In genomic region chr2:173990970-173991819, GRCh38 we compare ENCODE assay signal across 9 cellular contexts. TPM values are rescaled to one million over a fixed set of nuclear protein-coding genes. Genes with fewer than 3 reads are reported as not detected.
A peak's percentile ranks its signal among the peaks of the same experiment; 100 is the strongest.
DNase-seq lines count a peak whose midpoint lies in the region; ATAC-seq and TF ChIP-seq lines count a peak whose summit lies in the region.
"Had no signal": no experiment of that assay in that cellular context is flagged by ENCODE, and none has a peak within 500 bp of the region (broad histone marks: within the 10 kb centered on the region; RNA-seq: fewer than 3 reads in every experiment).

No MANE protein-coding gene starts in this region.

- H3K27me3 ChIP-seq in SU-DHL-6 (ENCODE audit: low read length) (no peaks in the 10 kb centered on the region), uterus (no peaks in the 10 kb centered on the region)

- no peaks in the 10 kb centered on the region for H3K9me3 ChIP-seq in SU-DHL-6 (ENCODE audit: insufficient read depth, low read length)
- H3K9me3 ChIP-seq in uterus: no peaks in the 10 kb centered on the region

- H3K4me3 ChIP-seq in SU-DHL-6 (ENCODE audit: insufficient read depth, low read length, poor library complexity, severe bottlenecking): no peak overlapping the region
- H3K4me3 ChIP-seq in uterus: no peak overlapping the region

- ATAC-seq in GM18519 (IDR thresholded peaks at IDR 0.05; ENCODE audit: low FRiP score, unreplicated experiment): peak; percentile 55
- ATAC-seq in HG02852 (IDR thresholded peaks at IDR 0.05; ENCODE audit: unreplicated experiment): peak; percentile 70

- peak overlapping the region; percentile 34 for H3K4me2 ChIP-seq in SU-DHL-6 (ENCODE audit: low read depth, low read length, poor library complexity, severe bottlenecking)

- peak overlapping the region; percentile 16 for H2AFZ ChIP-seq in SU-DHL-6 (ENCODE audit: low read depth, low read length, severe bottlenecking)

- no peaks in the 10 kb centered on the region for H3K36me3 ChIP-seq in SU-DHL-6 (ENCODE audit: low read length)
- no peaks in the 10 kb centered on the region for H3K36me3 ChIP-seq in uterus

- no peaks in the 10 kb centered on the region for H3K9me2 ChIP-seq in SU-DHL-6 (replicated peaks; ENCODE audit: insufficient read depth, low read length)

- peak overlapping the region; percentile 18; the same call in 1 of the 2 replicates for H3K9ac ChIP-seq in SU-DHL-6 (ENCODE audit: low read length)

- H3K4me1 ChIP-seq in uterus: peaks cover 6 to 12% of the 10 kb centered on the region in 2 donors

- intact Hi-C loops in uterus (cut with DNase I; ENCODE audit: low total_unique reads): no loop called here

- H3K27ac ChIP-seq in SU-DHL-6 (ENCODE audit: low read depth, low read length) (peak overlapping the region; percentile 34), uterus (peak overlapping the region; percentile 62 to 72)
- H3K27ac ChIP-seq: epithelial cell of prostate had no signal

- TF ChIP-seq POLR2A in uterus (IDR thresholded peaks at IDR 0.05): no peak

- no peaks in the 10 kb centered on the region for H4K20me1 ChIP-seq in SU-DHL-6 (ENCODE audit: low read depth, low read length)

- H3F3A ChIP-seq in SU-DHL-6 (ENCODE audit: insufficient read depth): no peaks in the 10 kb centered on the region

- peak; percentile 42 for DNase-seq in kidney tubule cell (ENCODE audit: low spot score)
- peak; percentile 89 to 90 for DNase-seq in uterus
- DNase-seq in NOMO-1 treated with DMSO at 0.1 percent for 48 hours (lab: John Stamatoyannopoulos, UW; ENCODE audit: unreplicated experiment): no peak
- no peak for DNase-seq in pons (ENCODE audit: low spot score)
- no peak for DNase-seq in KG1 (lab: John Stamatoyannopoulos, UW)

- no peaks in the 10 kb centered on the region for H3K79me2 ChIP-seq in SU-DHL-6 (ENCODE audit: insufficient read depth, low read length)

- TF ChIP-seq CTCF in SU-DHL-6 (IDR thresholded peaks at IDR 0.05; ENCODE audit: insufficient read depth, low read length, poor library complexity, severe bottlenecking) (no peak), uterus (IDR thresholded peaks at IDR 0.05) (no peak)

RNA-seq across cellular contexts. Expression of gene SP3, which starts 26.0 kb away (rescaled TPM):
- 100 to 1,000 TPM; 100 to 359 (median 220) TPM for total RNA-seq in uterus

Comparison
In these comparisons a context has a peak if more than half of its experiments do, and no peak if none do; other contexts are left out.
1. DNase-seq: peak in kidney tubule cell (single experiment) and uterus (2 of 2); none in NOMO-1 treated with DMSO at 0.1 percent for 48 hours (single experiment), pons (single experiment) and KG1 (single experiment).